Comparison of ENCODE assay signal across 8 cellular contexts in genomic region chr19:57558525-57558924, GRCh38. TPM values are rescaled to one million over a fixed set of nuclear protein-coding genes. Genes with fewer than 3 reads are reported as not detected.
A peak's percentile ranks its signal among the peaks of the same experiment; 100 is the strongest.
DNase-seq lines count a peak whose midpoint lies in the region; TF ChIP-seq lines count a peak whose summit lies in the region.

No MANE protein-coding gene starts in this region.

- H3K4me2 ChIP-seq in OCI-LY3 (ENCODE audit: low read length) = peak overlapping the region; percentile 86
- peak overlapping the region; percentile 85 for H3K4me2 ChIP-seq in osteoblast (ENCODE audit: insufficient read depth, low read length)

- TF ChIP-seq CTCF in Calu3 (IDR thresholded peaks at IDR 0.05; ENCODE audit: unreplicated experiment) = no peak
- TF ChIP-seq CTCF in OCI-LY3 (IDR thresholded peaks at IDR 0.05; ENCODE audit: low read depth, low read length) = no peak
- TF ChIP-seq CTCF in endodermal cell (conservative IDR thresholded peaks at IDR 0.05) = no peak
- TF ChIP-seq CTCF in osteoblast (IDR thresholded peaks at IDR 0.05; ENCODE audit: extremely low read depth, low read depth, low read length) = no peak

- peak overlapping the region; percentile 74; the same call in 1 of the 2 replicates for H3K9ac ChIP-seq in OCI-LY3 (ENCODE audit: low read length)
- peak overlapping the region; percentile 82 for H3K9ac ChIP-seq in endodermal cell (ENCODE audit: extremely low read depth, low read length, poor library complexity, severe bottlenecking)

- H3K4me3 Mint-ChIP-seq in Calu3 (ENCODE audit: low read depth, unreplicated experiment) (peak overlapping the region; percentile 97), endodermal cell (peak overlapping the region; percentile 91)

- H3K27me3 Mint-ChIP-seq in Calu3 (ENCODE audit: unreplicated experiment) (no peaks in the 10 kb centered on the region), endodermal cell (ENCODE audit: insufficient read depth) (peaks cover 5% of the 10 kb centered on the region)

- H3K4me3 ChIP-seq in OCI-LY3 (ENCODE audit: low read length) (peak overlapping the region; percentile 90), endodermal cell (ENCODE audit: low read length) (peak overlapping the region; percentile 90), osteoblast (ENCODE audit: insufficient read depth, low read length) (peak overlapping the region; percentile 84)

- 55 to 59% methylated on average over 6 of the region's 6 CpGs for WGBS in endodermal cell (ENCODE audit: insufficient coverage in 1 of 2, insufficient read length in 1 of 2), 2 experiments

- no peak overlapping the region for H3K27ac ChIP-seq in OCI-LY3 (ENCODE audit: low read length)
- no peak overlapping the region for H3K27ac ChIP-seq in endodermal cell (ENCODE audit: low read depth, low read length)
- H3K27ac ChIP-seq in osteoblast (ENCODE audit: low read depth, low read length) = peak overlapping the region; percentile 89

- H3K9me3 ChIP-seq in OCI-LY3 (ENCODE audit: insufficient read depth, low read length) (peaks cover 37% of the 10 kb centered on the region), endodermal cell (ENCODE audit: control insufficient read depth, low read length) (peaks cover 37% of the 10 kb centered on the region), osteoblast (ENCODE audit: low read depth, low read length) (peaks cover 3% of the 10 kb centered on the region)

- H3K79me2 ChIP-seq in OCI-LY3 (ENCODE audit: low read length) = peaks cover 21% of the 10 kb centered on the region
- H3K79me2 ChIP-seq in osteoblast (ENCODE audit: insufficient read depth, low read length) = peaks cover 36% of the 10 kb centered on the region

- H3K4me1 ChIP-seq in OCI-LY3 (ENCODE audit: low read length) (peaks cover 6% of the 10 kb centered on the region), endodermal cell (ENCODE audit: control insufficient read depth, insufficient read depth, low read length) (no peaks in the 10 kb centered on the region), osteoblast (ENCODE audit: insufficient read depth, low read length) (peaks cover 17% of the 10 kb centered on the region)

- H3K27ac Mint-ChIP-seq in Calu3 (ENCODE audit: unreplicated experiment) = peak overlapping the region; percentile 93
- peak overlapping the region; percentile 24 for H3K27ac Mint-ChIP-seq in endodermal cell

- H3K27me3 ChIP-seq in OCI-LY3 (ENCODE audit: low read depth, low read length) (no peaks in the 10 kb centered on the region), endodermal cell (ENCODE audit: control insufficient read depth, insufficient read depth, low read length, poor library complexity, severe bottlenecking) (no peaks in the 10 kb centered on the region), osteoblast (ENCODE audit: insufficient read depth, low read length) (no peaks in the 10 kb centered on the region)

- intact Hi-C loops in Calu3 (cut with micrococcal nuclease; ENCODE audit: unreplicated experiment) = no loop called here

- BruUV-seq in Calu3 (replicated peaks; lab: Mats Ljungman, UMichigan) = no TSS peak

- no peak for DNase-seq in Calu3
- DNase-seq in endodermal cell = no peak
- DNase-seq in osteoblast (ENCODE audit: insufficient read length, low spot score, missing footprints) = peak; percentile 45
- DNase-seq in ureter (ENCODE audit: low spot score) = no peak
- no peak for DNase-seq in foreskin melanocyte
- DNase-seq in NCI-H748 treated with DMSO at 0.1 percent for 48 hours (lab: John Stamatoyannopoulos, UW) = no peak
- no peak for DNase-seq in activated CD8-positive, alpha-beta memory T cell treated with anti-CD3 and anti-CD28 coated beads for 24 hours

- peaks cover 45% of the 10 kb centered on the region for H3K36me3 ChIP-seq in OCI-LY3 (replicated peaks; ENCODE audit: low read depth, low read length)
- peaks cover 28% of the 10 kb centered on the region for H3K36me3 ChIP-seq in endodermal cell (ENCODE audit: control insufficient read depth, insufficient read depth, low read length)
- H3K36me3 ChIP-seq in osteoblast (ENCODE audit: insufficient read depth, low read length) = peaks cover 27% of the 10 kb centered on the region

- H4K20me1 ChIP-seq in OCI-LY3 (ENCODE audit: insufficient read depth, low read length) (no peaks in the 10 kb centered on the region), osteoblast (ENCODE audit: insufficient read depth, low read length) (peaks cover 11% of the 10 kb centered on the region)

- H3K4me1 Mint-ChIP-seq in Calu3 (ENCODE audit: low read depth, unreplicated experiment) (peaks cover 11% of the 10 kb centered on the region), endodermal cell (peaks cover 20% of the 10 kb centered on the region)

- H3K36me3 Mint-ChIP-seq in Calu3 (ENCODE audit: insufficient read depth, unreplicated experiment) (peaks cover 51% of the 10 kb centered on the region), endodermal cell (ENCODE audit: low read depth) (peaks cover 41% of the 10 kb centered on the region)

- H3K9me3 Mint-ChIP-seq in Calu3 (ENCODE audit: low read depth, unreplicated experiment) (peaks cover 26% of the 10 kb centered on the region), endodermal cell (peaks cover 42% of the 10 kb centered on the region)

- CTCF ChIA-PET in Calu3 (lab: Charles Lee) = no interaction called here

- no peak overlapping the region for H2AFZ ChIP-seq in OCI-LY3 (ENCODE audit: low read depth, low read length)
- H2AFZ ChIP-seq in osteoblast (ENCODE audit: low read length) = peak overlapping the region; percentile 86

RNA-seq across cellular contexts. Expression of gene ZNF550, which starts 1.1 kb away (rescaled TPM):
- total RNA-seq in Calu3 (2022) (18.6 and 22.4 TPM in 2 replicates), endodermal cell (10 to 100 TPM; 12.3 to 16.2 TPM), osteoblast (6.5 and 7.2 TPM in 2 replicates), ureter (16.4 TPM)
- polyA plus RNA-seq in endodermal cell (2013, experiment 1 of 2) = 9.0 TPM
- polyA plus RNA-seq in endodermal cell (2013, experiment 2 of 2) = 8.9 TPM

RNA-seq across cellular contexts. Expression of gene ZNF416, which starts 20.2 kb away (rescaled TPM):
- total RNA-seq in Calu3 (2022) = 6.1 and 6.6 TPM in 2 replicates
- 1 to 10 TPM; 8.0 to 9.1 TPM for total RNA-seq in endodermal cell
- 6.4 TPM for polyA plus RNA-seq in endodermal cell (2013, experiment 1 of 2)
- polyA plus RNA-seq in endodermal cell (2013, experiment 2 of 2) = 6.7 TPM
- 4.3 and 6.2 TPM in 2 replicates for total RNA-seq in osteoblast
- total RNA-seq in ureter = 8.6 TPM

RNA-seq across cellular contexts. Expression of gene ZIK1, which starts 25.4 kb away (rescaled TPM):
- total RNA-seq in Calu3 (2022) (not detected in 2 replicates), endodermal cell (10 to 100 TPM; 15.8 to 25.7 TPM), osteoblast (11.2 and 11.6 TPM in 2 replicates), ureter (8.1 TPM)
- polyA plus RNA-seq in endodermal cell (2013, experiment 1 of 2) = 19.9 TPM
- polyA plus RNA-seq in endodermal cell (2013, experiment 2 of 2) = 17.2 TPM

RNA-seq across cellular contexts. Expression of gene ZNF549, which starts 31.4 kb away (rescaled TPM):
- total RNA-seq in Calu3 (2022) (6.4 and 7.1 TPM in 2 replicates), endodermal cell (10 to 100 TPM in 1 of 2 donors, 1 to 10 TPM in 1; 9.5 to 14.0 TPM), osteoblast (5.8 and 6.5 TPM in 2 replicates), ureter (12.2 TPM)
- 9.0 TPM for polyA plus RNA-seq in endodermal cell (2013, experiment 1 of 2)
- 7.9 TPM for polyA plus RNA-seq in endodermal cell (2013, experiment 2 of 2)

RNA-seq across cellular contexts. Expression of gene ZNF530, which starts 41.2 kb away (rescaled TPM):
- total RNA-seq in Calu3 (2022) = 8.2 and 10.4 TPM in 2 replicates
- 10 to 100 TPM in 1 of 2 donors, 1 to 10 TPM in 1; 5.6 to 10.1 TPM for total RNA-seq in endodermal cell
- polyA plus RNA-seq in endodermal cell (2013, experiment 1 of 2) = 5.6 TPM
- 6.0 TPM for polyA plus RNA-seq in endodermal cell (2013, experiment 2 of 2)
- total RNA-seq in osteoblast = 4.1 and 4.7 TPM in 2 replicates
- total RNA-seq in ureter = 5.3 TPM
